8 cellular contexts compared by ENCODE assay signal in the genomic region with DNA sequence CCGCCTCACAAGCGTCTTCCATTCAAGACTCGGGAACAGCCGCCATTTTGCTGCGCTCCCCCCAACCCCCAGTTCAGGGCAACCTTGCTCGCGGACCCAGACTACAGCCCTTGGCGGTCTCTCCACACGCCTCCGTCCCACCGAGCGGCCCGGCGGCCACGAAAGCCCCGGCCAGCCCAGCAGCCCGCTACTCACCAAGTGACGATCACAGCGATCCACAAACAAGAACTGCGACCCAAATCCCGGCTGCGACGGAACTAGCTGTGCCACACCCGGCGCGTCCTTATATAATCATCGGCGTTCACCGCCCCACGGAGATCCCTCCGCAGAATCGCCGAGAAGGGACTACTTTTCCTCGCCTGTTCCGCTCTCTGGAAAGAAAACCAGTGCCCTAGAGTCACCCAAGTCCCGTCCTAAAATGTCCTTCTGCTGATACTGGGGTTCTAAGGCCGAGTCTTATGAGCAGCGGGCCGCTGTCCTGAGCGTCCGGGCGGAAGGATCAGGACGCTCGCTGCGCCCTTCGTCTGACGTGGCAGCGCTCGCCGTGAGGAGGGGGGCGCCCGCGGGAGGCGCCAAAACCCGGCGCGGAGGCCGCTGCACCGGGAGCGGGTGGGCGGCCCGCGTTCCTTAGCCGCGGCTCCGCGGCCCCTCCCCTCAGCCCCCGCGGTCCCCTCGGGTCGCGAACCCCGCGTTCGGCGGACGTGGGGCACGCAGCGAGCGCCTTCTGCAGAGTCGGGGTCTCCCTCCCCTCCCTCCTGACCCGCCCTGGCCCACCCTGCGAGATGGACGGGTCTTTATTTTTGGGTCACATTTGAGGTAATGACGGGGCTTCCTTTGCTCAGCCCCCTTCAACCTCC. TPM values are rescaled to one million over a fixed set of nuclear protein-coding genes. Genes with fewer than 3 reads are reported as not detected.
DNase-seq lines count a peak whose midpoint lies in the region; ATAC-seq, FAIRE-seq and TF ChIP-seq lines count a peak whose summit lies in the region.

A gene (minus strand): TSS at position 259 of the 857 bp plus-strand sequence. CDS start 879 bp downstream, outside the sequence.

- intact Hi-C loops in K562 (cut with micrococcal nuclease), result loop anchor here (1.0 kb wide), 2 partner anchors 13 to 25 kb away; no protein-coding TSS in a partner anchor

- H3K9me3 ChIP-seq in K562 (replicated peaks; ENCODE audit: control insufficient read depth, insufficient read depth, low read depth, low read length), result no peaks in the 10 kb centered on the region
- no peaks in the 10 kb centered on the region for H3K9me3 ChIP-seq in iPS-18c (ENCODE audit: control insufficient read depth, insufficient read depth, low read length)
- H3K9me3 ChIP-seq in smooth muscle cell (replicated peaks; ENCODE audit: low read depth), result no peaks in the 10 kb centered on the region

- H3K4me3 ChIP-seq in K562, result peak within 1 kb of the TSS; percentile 94
- peak within 1 kb of the TSS; percentile 100 for H3K4me3 ChIP-seq in iPS-18c (ENCODE audit: insufficient read depth, low read depth, low read length)
- H3K4me3 ChIP-seq in smooth muscle cell, result peak within 1 kb of the TSS; percentile 95

- H3K4me1 ChIP-seq in K562 (replicated peaks in 1 of 2; ENCODE audit: control insufficient read depth in 2 of 2, insufficient read depth in 2 of 2, low read length in 2 of 2) (peaks cover 20 to 48% of the 10 kb centered on the region in 2 experiments), smooth muscle cell (ENCODE audit: low read depth) (peaks cover 52% of the 10 kb centered on the region)

- H3K79me2 ChIP-seq in K562 (ENCODE audit: control insufficient read depth, insufficient read depth, low read length) (peaks cover 55% of the 10 kb centered on the region), smooth muscle cell (ENCODE audit: low read depth) (peaks cover 45% of the 10 kb centered on the region)

- DNase-seq in GM10266 (ENCODE audit: extremely low spot score) (peak; percentile 82), K562 (ENCODE audit: extremely low read depth in 1 of 4, low spot score in 3 of 4) (peak; percentile 84 to 94 (median 89)), smooth muscle cell (lab: John Stamatoyannopoulos, UW; ENCODE audit: unreplicated experiment) (no peak), NCI-H2029 (lab: John Stamatoyannopoulos, UW) (no peak), amniotic stem cell (lab: John Stamatoyannopoulos, UW) (no peak)

- under 1% methylated on average over 53 of the region's 85 CpGs for WGBS in K562 (ENCODE audit: insufficient coverage, low coverage, missing lambda C conversion rate)
- WGBS in smooth muscle cell (ENCODE audit: low lambda C conversion rate), result under 1% methylated on average over 57 of the region's 85 CpGs

- CTCF ChIA-PET in K562 (lab: Yijun Ruan, JAX; ENCODE audit: low intra/inter-chr PET ratio), result interaction anchor here (0.5 to 1.2 kb wide), 4 partner anchors 18 to 26 kb away, joined by 3 to 4 read pairs (median 4); no protein-coding TSS in a partner anchor

- H3K27ac ChIP-seq in K562 (ENCODE audit: extremely low read depth, low read depth, low read length) (peak within 1 kb of the TSS; percentile 100), smooth muscle cell (ENCODE audit: low read depth) (peak within 1 kb of the TSS; percentile 100)

- H3K4me2 ChIP-seq in K562 (ENCODE audit: insufficient read depth, low read length), result peak within 1 kb of the TSS; percentile 94
- peak within 1 kb of the TSS; percentile 94 for H3K4me2 ChIP-seq in smooth muscle cell

- peak in 1 of 2 experiments; percentile 6; a peak in 1 of 4 replicates for TF ChIP-seq RAD21 in K562 (CRISPR knock-in tag; conservative IDR thresholded peaks at IDR 0.05 in 1 of 2, IDR thresholded peaks at IDR 0.05 in 1 of 2)

- H3K36me3 ChIP-seq in K562 (ENCODE audit: control insufficient read depth, insufficient read depth, low read length) (peaks cover 34% of the 10 kb centered on the region), smooth muscle cell (ENCODE audit: low read depth) (no peaks in the 10 kb centered on the region)

- peak; percentile 32 for TF ChIP-seq EP300 in K562 (IDR thresholded peaks at IDR 0.05; ENCODE audit: low read length)

- in situ Hi-C loops in K562 (cut with MboI), result no loop called here

- peak; percentile 100 for TF ChIP-seq POLR2A in K562 (conservative IDR thresholded peaks at IDR 0.05)

- H2AFZ ChIP-seq in K562 (ENCODE audit: low read depth, low read length) (peak within 1 kb of the TSS; percentile 100), smooth muscle cell (ENCODE audit: low read depth) (peak within 1 kb of the TSS; percentile 90)

- TF ChIP-seq CTCF in GM10266 (IDR thresholded peaks at IDR 0.05; ENCODE audit: control insufficient read depth, insufficient read depth, low read depth, missing control alignments) (no peak), K562 (IDR thresholded peaks at IDR 0.05 in 2 of 3, conservative IDR thresholded peaks at IDR 0.05 in 1 of 3; ENCODE audit: insufficient read depth in 2 of 3, low read depth in 1 of 3, low read length in 3 of 3) (no peak), smooth muscle cell (IDR thresholded peaks at IDR 0.05; ENCODE audit: borderline replicate concordance, insufficient read depth, poor library complexity, severe bottlenecking) (no peak)

- no peak for FAIRE-seq in K562 (lab: Jason Lieb, UNC)

- H4K20me1 ChIP-seq in K562 (replicated peaks; ENCODE audit: control insufficient read depth, insufficient read depth, low read length), result peaks cover 37% of the 10 kb centered on the region
- H4K20me1 ChIP-seq in smooth muscle cell (ENCODE audit: low read depth), result peaks cover 44% of the 10 kb centered on the region

- H3F3A ChIP-seq in smooth muscle cell (ENCODE audit: low read depth), result peaks cover 44% of the 10 kb centered on the region

- H3K27me3 ChIP-seq in K562 (ENCODE audit: control insufficient read depth in 2 of 2, insufficient read depth in 2 of 2, low read length in 2 of 2) (no peaks in the 10 kb centered on the region), smooth muscle cell (ENCODE audit: low read depth) (no peaks in the 10 kb centered on the region)

- BruUV-seq in K562 (replicated peaks; lab: Mats Ljungman, UMichigan), result no TSS peak

- peaks cover 7% of the 10 kb centered on the region for H3K9me1 ChIP-seq in K562 (ENCODE audit: control insufficient read depth, insufficient read depth, low read length)

- POLR2A ChIA-PET in K562 (lab: Yijun Ruan, JAX), result interaction anchor here (0.5 to 9.2 kb wide), 39 partner anchors 8 to 1137 kb away, joined by 3 to 127 read pairs (median 4); a partner anchor contains a TSS

- ATAC-seq in HG02840 (IDR thresholded peaks at IDR 0.05; ENCODE audit: low FRiP score, unreplicated experiment) (peak; percentile 39), SK-N-SH treated with all-trans-retinoic acid at 6 μM for 48 hours (peak; percentile 13), K562 (peak; percentile 30)

- peak within 1 kb of the TSS; percentile 97 to 100 for H3K9ac ChIP-seq in K562 (ENCODE audit: insufficient read depth in 1 of 2, low read depth in 2 of 2, low read length in 2 of 2)
- peak within 1 kb of the TSS; percentile 100 for H3K9ac ChIP-seq in smooth muscle cell (ENCODE audit: low read depth)

TF ChIP-seq in SK-N-SH treated with all-trans-retinoic acid at 6 μM for 48 hours, 23 proteins besides CTCF, POLR2A, EP300 and RAD21 (continues in another document):
- TF ChIP-seq, protein P1, sequence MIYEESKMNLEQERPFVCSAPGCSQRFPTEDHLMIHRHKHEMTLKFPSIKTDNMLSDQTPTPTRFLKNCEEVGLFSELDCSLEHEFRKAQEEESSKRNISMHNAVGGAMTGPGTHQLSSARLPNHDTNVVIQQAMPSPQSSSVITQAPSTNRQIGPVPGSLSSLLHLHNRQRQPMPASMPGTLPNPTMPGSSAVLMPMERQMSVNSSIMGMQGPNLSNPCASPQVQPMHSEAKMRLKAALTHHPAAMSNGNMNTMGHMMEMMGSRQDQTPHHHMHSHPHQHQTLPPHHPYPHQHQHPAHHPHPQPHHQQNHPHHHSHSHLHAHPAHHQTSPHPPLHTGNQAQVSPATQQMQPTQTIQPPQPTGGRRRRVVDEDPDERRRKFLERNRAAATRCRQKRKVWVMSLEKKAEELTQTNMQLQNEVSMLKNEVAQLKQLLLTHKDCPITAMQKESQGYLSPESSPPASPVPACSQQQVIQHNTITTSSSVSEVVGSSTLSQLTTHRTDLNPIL (CRISPR knock-in tag; IDR thresholded peaks at IDR 0.05; ENCODE audit: low read depth), result 0 out of 2 replicates have a peak, but pooled peaks have one; percentile 9
- no peak for TF ChIP-seq ISL1 (CRISPR knock-in tag; IDR thresholded peaks at IDR 0.05)

TF ChIP-seq in K562, 482 proteins besides CTCF, POLR2A, EP300 and RAD21 (continues in another document):
- TF ChIP-seq, protein P2, sequence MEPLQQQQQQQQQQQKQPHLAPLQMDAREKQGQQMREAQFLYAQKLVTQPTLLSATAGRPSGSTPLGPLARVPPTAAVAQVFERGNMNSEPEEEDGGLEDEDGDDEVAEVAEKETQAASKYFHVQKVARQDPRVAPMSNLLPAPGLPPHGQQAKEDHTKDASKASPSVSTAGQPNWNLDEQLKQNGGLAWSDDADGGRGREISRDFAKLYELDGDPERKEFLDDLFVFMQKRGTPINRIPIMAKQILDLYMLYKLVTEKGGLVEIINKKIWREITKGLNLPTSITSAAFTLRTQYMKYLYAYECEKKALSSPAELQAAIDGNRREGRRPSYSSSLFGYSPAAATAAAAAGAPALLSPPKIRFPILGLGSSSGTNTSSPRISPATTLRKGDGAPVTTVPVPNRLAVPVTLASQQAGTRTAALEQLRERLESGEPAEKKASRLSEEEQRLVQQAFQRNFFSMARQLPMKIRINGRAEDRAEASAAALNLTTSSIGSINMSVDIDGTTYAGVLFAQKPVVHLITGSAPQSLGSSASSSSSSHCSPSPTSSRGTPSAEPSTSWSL (CRISPR knock-in tag; IDR thresholded peaks at IDR 0.05; ENCODE audit: borderline replicate concordance), result no peak

RNA-seq across cellular contexts. Expression of the gene that starts here (rescaled TPM):
- 193 and 317 TPM in 2 replicates for total RNA-seq in K562 (2011; cell fraction: chromatin; rRNA removed; ENCODE audit: low replicate concordance)
- total RNA-seq in K562 (2011; cell fraction: nucleolus; rRNA removed), result 188 and 214 TPM in 2 replicates
- total RNA-seq in K562 (2011; cell fraction: nucleoplasm; rRNA removed), result 283 and 301 TPM in 2 replicates
- total RNA-seq in K562 (2014; rRNA removed) (717 and 744 TPM in 2 replicates), K562 (2014; rRNA removed; fragmentation: Illumina TruSeq; extraction: Trizol) (771 and 813 TPM in 2 replicates), K562 (2015; rRNA removed; fragmentation: Illumina TruSeq; extraction: Trizol) (795 and 812 TPM in 2 replicates), K562 (2021) (697 and 765 TPM in 2 replicates), smooth muscle cell (1,327 and 1,477 TPM in 2 replicates)
- polyA plus RNA-seq in K562 (2011; rRNA removed) (1,118 and 1,197 TPM in 2 replicates), K562 (2014; fragmentation: Illumina TruSeq; extraction: Trizol) (825 and 860 TPM in 2 replicates), K562 (2014; fragmentation: Nextera tagmentation; extraction: Ambion mirVana) (1,000 to 10,000 TPM in 1 of 2 experiments, 100 to 1,000 TPM in 1; 927 to 1,153 TPM), K562 (2014; rRNA removed) (533 and 624 TPM in 2 replicates), smooth muscle cell (1,322 and 1,339 TPM in 2 replicates)
- 514 and 899 TPM in 2 replicates for polyA plus RNA-seq in K562 (2011; cell fraction: cytosol; rRNA removed)
- 518 and 627 TPM in 2 replicates for polyA plus RNA-seq in K562 (2011; cell fraction: nucleus; rRNA removed)
- polyA plus RNA-seq in K562 (2012), result 1,269 and 1,358 TPM in 2 replicates
- polyA minus RNA-seq in K562 (2011; rRNA and poly(A)+ RNA removed), result 765 and 975 TPM in 2 replicates
- 543 and 602 TPM in 2 replicates for polyA minus RNA-seq in K562 (2011; cell fraction: cytosol; rRNA and poly(A)+ RNA removed)
- polyA minus RNA-seq in K562 (2011; cell fraction: nucleus; rRNA and poly(A)+ RNA removed), result 77.0 and 177 TPM in 2 replicates

Comparison
In these comparisons a context has a peak if more than half of its experiments do, and no peak if none do; other contexts are left out.
1. DNase-seq: peak in GM10266 (single experiment) and K562 (4 of 4); none in smooth muscle cell (single experiment), NCI-H2029 (single experiment) and amniotic stem cell (single experiment).
2. Peak in every context shown above with its lines, with median percentiles within 50 percentile points of each other: ATAC-seq and H3K4me3 ChIP-seq.